In the genomic region with DNA sequence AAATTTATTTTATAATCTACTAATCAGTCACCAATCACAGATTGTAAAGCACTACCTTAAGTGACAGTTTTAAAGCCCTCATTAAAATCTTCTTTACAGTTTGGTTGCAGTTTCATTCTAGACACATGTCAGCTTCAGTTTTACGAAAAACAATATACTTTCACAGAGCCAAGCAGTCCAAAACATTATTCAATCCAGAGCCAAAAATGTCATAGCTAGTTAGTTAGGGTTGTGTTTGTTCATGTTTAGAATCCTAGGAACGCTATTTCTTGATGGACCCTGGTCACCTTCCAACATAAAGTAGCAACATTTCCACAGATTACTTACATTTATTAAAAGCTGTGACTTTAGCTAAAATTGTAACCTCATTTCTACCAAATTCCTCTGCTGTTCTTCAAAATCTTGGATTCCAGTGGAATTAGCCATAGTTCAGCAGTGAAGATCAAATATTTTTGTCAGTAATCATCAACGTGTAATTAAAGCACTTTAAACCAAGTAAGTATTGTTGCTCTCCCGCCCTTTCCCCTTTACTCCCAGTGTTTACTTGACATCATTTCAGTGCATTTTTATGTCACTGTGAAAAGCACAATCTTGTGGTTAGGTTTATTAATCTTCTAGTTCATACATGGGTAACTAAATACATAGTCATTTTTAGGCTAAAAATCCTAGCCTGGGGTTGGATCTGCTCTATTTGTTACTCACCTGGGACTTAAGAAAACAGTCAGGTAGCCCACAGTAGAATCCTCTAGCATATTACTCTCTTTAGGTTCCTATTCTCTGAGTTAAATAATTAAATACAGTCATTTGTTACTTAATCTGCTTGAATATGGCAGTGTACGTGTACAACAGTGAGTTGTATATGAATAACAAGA, we compare ENCODE assay signal across 13 cellular contexts.
DNase-seq lines count a peak whose midpoint lies in the region; ATAC-seq and TF ChIP-seq lines count a peak whose summit lies in the region.
"Had no signal": no experiment of that assay in that cellular context is flagged by ENCODE, and none has a peak within 500 bp of the region (broad histone marks: within the 10 kb centered on the region; RNA-seq: fewer than 3 reads in every experiment).

No MANE protein-coding gene starts in this region.

- H3K4me3 Mint-ChIP-seq in HFFc6: peak overlapping the region; percentile 78
- H3K4me3 Mint-ChIP-seq in naive thymus-derived CD4-positive, alpha-beta T cell: peak overlapping the region in 3 of 10 donors; percentile 3 to 50 (median 7)
- H3K4me3 Mint-ChIP-seq: CD8-positive, alpha-beta T cell; stimulated activated naive CD8-positive, alpha-beta T cell treated with anti-CD3 and anti-CD28 coated beads, Interleukin-15, amount 100 ng/mL, for 72 hours had no signal

- no peak overlapping the region for H3K27ac ChIP-seq in naive thymus-derived CD4-positive, alpha-beta T cell (ENCODE audit: low read depth, low read length)
- H3K27ac ChIP-seq: heart right ventricle had no signal

- H3K4me3 ChIP-seq in naive thymus-derived CD4-positive, alpha-beta T cell (ENCODE audit: low read length): no peak overlapping the region
- H3K4me3 ChIP-seq: heart right ventricle had no signal

- DNase-seq in AG08396 (ENCODE audit: low spot score) (peak; percentile 79), HFFc6 (peak; percentile 78), astrocyte of the hippocampus (ENCODE audit: low read depth, low spot score) (peak; percentile 59), left kidney (ENCODE audit: low read depth, low spot score) (peak; percentile 21), NCI-H748 (lab: John Stamatoyannopoulos, UW; ENCODE audit: unreplicated experiment) (no peak)
- no peak for DNase-seq in naive thymus-derived CD4-positive, alpha-beta T cell
- DNase-seq: CD8-positive, alpha-beta T cell; heart right ventricle; NCI-H510A; stimulated activated naive CD8-positive, alpha-beta T cell treated with anti-CD3 and anti-CD28 coated beads, Interleukin-15, amount 100 ng/mL, for 72 hours; T-helper 2 cell had no signal

- POLR2A ChIA-PET in naive thymus-derived CD4-positive, alpha-beta T cell (lab: Charles Lee): no interaction called here

- H3K27me3 Mint-ChIP-seq in HFFc6 (ENCODE audit: insufficient read depth): peaks cover 2% of the 10 kb centered on the region; the same call in 1 of the 2 replicates
- H3K27me3 Mint-ChIP-seq in naive thymus-derived CD4-positive, alpha-beta T cell: no peaks in the 10 kb centered on the region
- H3K27me3 Mint-ChIP-seq: stimulated activated naive CD8-positive, alpha-beta T cell treated with anti-CD3 and anti-CD28 coated beads, Interleukin-15, amount 100 ng/mL, for 72 hours had no signal

- H3K27me3 ChIP-seq in naive thymus-derived CD4-positive, alpha-beta T cell (ENCODE audit: control insufficient read depth in 2 of 2, insufficient read depth in 2 of 2, low read length in 2 of 2): no peaks in the 10 kb centered on the region
- H3K27me3 ChIP-seq: heart right ventricle had no signal

- CTCF ChIA-PET in naive thymus-derived CD4-positive, alpha-beta T cell (lab: Charles Lee): interaction anchor here (0.7 kb wide), 2 partner anchors 54 to 98 kb away, joined by 3 read pairs; no protein-coding TSS in a partner anchor

- peaks cover 0 to 3% (median 0%) of the 10 kb centered on the region in 3 experiments for H3K36me3 ChIP-seq in naive thymus-derived CD4-positive, alpha-beta T cell (ENCODE audit: control insufficient read depth in 2 of 3, insufficient read depth in 3 of 3, low read length in 3 of 3)

- no peaks in the 10 kb centered on the region for H3K9me3 ChIP-seq in naive thymus-derived CD4-positive, alpha-beta T cell (ENCODE audit: control insufficient read depth in 2 of 3, low read length in 3 of 3)
- H3K9me3 ChIP-seq: heart right ventricle had no signal

- H3K4me1 Mint-ChIP-seq in HFFc6 (ENCODE audit: low read depth): peaks cover 70% of the 10 kb centered on the region
- H3K4me1 Mint-ChIP-seq in naive thymus-derived CD4-positive, alpha-beta T cell: peaks cover 8 to 83% (median 75%) of the 10 kb centered on the region in 7 donors

- TF ChIP-seq CTCF in HFFc6 (IDR thresholded peaks at IDR 0.05): no peak

- H3K9me3 Mint-ChIP-seq in HFFc6: no peaks in the 10 kb centered on the region
- H3K9me3 Mint-ChIP-seq in naive thymus-derived CD4-positive, alpha-beta T cell: no peaks in the 10 kb centered on the region
- H3K9me3 Mint-ChIP-seq: CD8-positive, alpha-beta T cell; stimulated activated naive CD8-positive, alpha-beta T cell treated with anti-CD3 and anti-CD28 coated beads, Interleukin-15, amount 100 ng/mL, for 72 hours had no signal

- peak overlapping the region; percentile 70 for H3K27ac Mint-ChIP-seq in HFFc6
- peak overlapping the region in 4 of 9 donors; percentile 34 to 48 (median 36) for H3K27ac Mint-ChIP-seq in naive thymus-derived CD4-positive, alpha-beta T cell
- H3K27ac Mint-ChIP-seq: CD8-positive, alpha-beta T cell had no signal

- H3K4me1 ChIP-seq in naive thymus-derived CD4-positive, alpha-beta T cell (ENCODE audit: control insufficient read depth in 2 of 2, insufficient read depth in 2 of 2, low read length in 2 of 2): peaks cover 4 to 18% of the 10 kb centered on the region in 2 donors

- peaks cover 4% of the 10 kb centered on the region for H3K36me3 Mint-ChIP-seq in HFFc6 (ENCODE audit: low read depth)
- H3K36me3 Mint-ChIP-seq in naive thymus-derived CD4-positive, alpha-beta T cell: peaks cover 0 to 17% (median 10%) of the 10 kb centered on the region in 5 donors

- ATAC-seq in GM21723 (IDR thresholded peaks at IDR 0.05; ENCODE audit: unreplicated experiment) (no peak), GM19467 (IDR thresholded peaks at IDR 0.05; ENCODE audit: unreplicated experiment) (no peak)
- ATAC-seq in naive thymus-derived CD4-positive, alpha-beta T cell: no peak
- ATAC-seq: CD8-positive, alpha-beta T cell; heart right ventricle; stimulated activated naive CD8-positive, alpha-beta T cell treated with anti-CD3 and anti-CD28 coated beads, Interleukin-15, amount 100 ng/mL, for 72 hours had no signal

- intact Hi-C loops in naive thymus-derived CD4-positive, alpha-beta T cell (cut with micrococcal nuclease): loop anchor here in 1 of 2 donors (2.0 kb wide), 1 partner anchor 14 kb away; no protein-coding TSS in a partner anchor

Comparison
In these comparisons a context has a peak if more than half of its experiments do, and no peak if none do; other contexts are left out.
1. DNase-seq: peak in AG08396 (single experiment), HFFc6 (single experiment), astrocyte of the hippocampus (single experiment) and left kidney (single experiment); none in NCI-H748 (single experiment) and naive thymus-derived CD4-positive, alpha-beta T cell (0 of 9).